In genomic region chr12:40233741-40234367, GRCh38 we compare ENCODE assay signal across 21 cellular contexts. TPM values are rescaled to one million over a fixed set of nuclear protein-coding genes. Genes with fewer than 3 reads are reported as not detected.
"Had no signal": no experiment of that assay in that cellular context is flagged by ENCODE, and none has a peak within 500 bp of the region (broad histone marks: within the 10 kb centered on the region; RNA-seq: fewer than 3 reads in every experiment).

No MANE protein-coding gene starts in this region.

- H3K9me3 Mint-ChIP-seq: dendritic cell treated with granulocyte-macrophage colony-stimulating factor and Interleukin-4, amounts not matched to agents 40 ng/mL and 50 ng/mL, for 4 days; effector memory CD8-positive, alpha-beta T cell; nephron progenitor cell had no signal

- H3K4me3 Mint-ChIP-seq: dendritic cell treated with granulocyte-macrophage colony-stimulating factor and Interleukin-4, amounts not matched to agents 40 ng/mL and 50 ng/mL, for 4 days; effector memory CD8-positive, alpha-beta T cell; naive thymus-derived CD4-positive, alpha-beta T cell; nephron progenitor cell had no signal

- H3K27me3 Mint-ChIP-seq: effector memory CD8-positive, alpha-beta T cell had no signal

- H3K27ac ChIP-seq: epithelial cell of prostate, esophagus muscularis mucosa, gastroesophageal sphincter, left ventricle myocardium inferior, suprapubic skin, tibial artery, upper lobe of left lung, vagina had no signal

- H3K27ac Mint-ChIP-seq: dendritic cell treated with granulocyte-macrophage colony-stimulating factor and Interleukin-4, amounts not matched to agents 40 ng/mL and 50 ng/mL, for 4 days; effector memory CD8-positive, alpha-beta T cell; naive thymus-derived CD4-positive, alpha-beta T cell; nephron progenitor cell had no signal

- H3K36me3 Mint-ChIP-seq: naive thymus-derived CD4-positive, alpha-beta T cell had no signal

- H3K9me3 ChIP-seq: esophagus muscularis mucosa, gastroesophageal sphincter, left ventricle myocardium inferior, suprapubic skin, tibial artery, upper lobe of left lung, vagina had no signal

- H3K27me3 ChIP-seq: esophagus muscularis mucosa, gastroesophageal sphincter, suprapubic skin, tibial artery, upper lobe of left lung, vagina had no signal

- ATAC-seq: effector memory CD8-positive, alpha-beta T cell; gastroesophageal sphincter; naive thymus-derived CD4-positive, alpha-beta T cell; stimulated activated naive CD8-positive, alpha-beta T cell treated with anti-CD3 and anti-CD28 coated beads, Interleukin-15, Interleukin-2, amounts not matched to agents 100 U/mL and 50 U/mL, for 24 hours had no signal

- H3K4me3 ChIP-seq: esophagus muscularis mucosa, gastroesophageal sphincter, left ventricle myocardium inferior, lung, suprapubic skin, tibial artery, upper lobe of left lung, vagina had no signal

- FAIRE-seq: colon had no signal

- DNase-seq: effector memory CD8-positive, alpha-beta T cell; glutamatergic neuron; islet precursor cell; left ventricle myocardium inferior; mesendoderm; naive thymus-derived CD4-positive, alpha-beta T cell; nephron progenitor cell; small intestine; stimulated activated CD4-positive, alpha-beta T cell treated with anti-CD3 and anti-CD28 coated beads, Interleukin-2, amount 100 ng/mL, for 48 hours; stimulated activated naive CD8-positive, alpha-beta T cell treated with anti-CD3 and anti-CD28 coated beads, Interleukin-15, Interleukin-2, amounts not matched to agents 100 U/mL and 50 U/mL, for 24 hours; tibial artery; upper lobe of left lung had no signal

- H3K4me1 Mint-ChIP-seq: nephron progenitor cell had no signal

RNA-seq across cellular contexts. Expression of gene LRRK2, which starts 9.1 kb away (rescaled TPM):
- total RNA-seq: osteocyte had no signal
- polyA plus RNA-seq: naive thymus-derived CD4-positive, alpha-beta T cell had no signal
